In the genomic region with DNA sequence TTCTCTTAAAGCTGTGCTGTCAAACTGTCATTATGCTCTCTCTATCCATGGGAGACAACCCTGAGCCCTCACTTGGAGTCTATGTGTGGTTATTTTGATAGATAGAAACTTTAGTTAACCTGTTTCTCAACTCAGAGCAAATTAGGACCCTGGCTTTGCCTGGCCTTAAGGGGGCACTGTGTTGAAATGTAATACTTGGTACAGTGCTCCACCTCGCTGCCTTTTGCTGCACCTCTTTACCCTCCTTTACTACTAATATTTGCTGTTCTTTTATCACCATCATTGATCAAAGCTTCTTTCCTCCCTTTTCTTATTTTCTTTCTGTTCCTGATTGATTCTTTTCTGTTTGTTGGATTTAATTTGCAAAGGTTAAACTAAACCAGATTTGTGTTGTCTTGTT, we compare ENCODE assay signal across 8 cellular contexts. TPM values are rescaled to one million over a fixed set of nuclear protein-coding genes. Genes with fewer than 3 reads are reported as not detected.
DNase-seq lines count a peak whose midpoint lies in the region; ATAC-seq and TF ChIP-seq lines count a peak whose summit lies in the region.

No MANE protein-coding gene starts in this region.

- H2AK5ac ChIP-seq in neuronal stem cell (ENCODE audit: low read depth, low read length) (no peak overlapping the region), trophoblast cell (ENCODE audit: low read length) (no peak overlapping the region)

- no peak overlapping the region for H3K27ac ChIP-seq in suprapubic skin
- H3K27ac ChIP-seq in neuronal stem cell (replicated peaks; ENCODE audit: low read length): no peak overlapping the region
- H3K27ac ChIP-seq in trophoblast cell (ENCODE audit: low read depth, low read length): no peak overlapping the region

- TF ChIP-seq CTCF in progenitor cell of endocrine pancreas (IDR thresholded peaks at IDR 0.05; ENCODE audit: unreplicated experiment) (peak; percentile 62), suprapubic skin (IDR thresholded peaks at IDR 0.05) (no peak)

- H3K9me3 ChIP-seq in suprapubic skin (no peaks in the 10 kb centered on the region), neuronal stem cell (replicated peaks in 1 of 2; ENCODE audit: control insufficient read depth in 2 of 2, insufficient read depth in 1 of 2, low read depth in 1 of 2, low read length in 2 of 2) (peaks cover 0 to 3% of the 10 kb centered on the region in 2 donors), trophoblast cell (ENCODE audit: insufficient read depth, low read depth, low read length) (no peaks in the 10 kb centered on the region)

- no peak overlapping the region for H4K12ac ChIP-seq in trophoblast cell (ENCODE audit: low read depth, low read length)

- H3K79me1 ChIP-seq in neuronal stem cell (ENCODE audit: low read depth, low read length): peaks cover 8% of the 10 kb centered on the region
- H3K79me1 ChIP-seq in trophoblast cell (ENCODE audit: low read length): no peaks in the 10 kb centered on the region

- DNase-seq in activated T-cell treated with anti-CD3 and anti-CD28 coated beads, Interleukin-2, amount 50 U/mL, for 24 hours: no peak
- no peak for DNase-seq in activated T-cell treated with anti-CD3 and anti-CD28 coated beads, Interleukin-2, amount 50 U/mL, for 1 hour
- DNase-seq in central memory CD8-positive, alpha-beta T cell (ENCODE audit: low spot score in 2 of 2): no peak
- no peak for DNase-seq in progenitor cell of endocrine pancreas (ENCODE audit: low spot score, unreplicated experiment)
- DNase-seq in suprapubic skin (ENCODE audit: low spot score in 2 of 2): no peak
- DNase-seq in neuronal stem cell (ENCODE audit: low spot score): no peak
- no peak for DNase-seq in trophoblast cell

- no peak overlapping the region for H2BK120ac ChIP-seq in neuronal stem cell (ENCODE audit: low read depth, low read length)
- no peak overlapping the region for H2BK120ac ChIP-seq in trophoblast cell (ENCODE audit: insufficient read depth, low read length, poor library complexity)

- no peak overlapping the region for H2BK12ac ChIP-seq in neuronal stem cell (ENCODE audit: low read length)
- no peak overlapping the region for H2BK12ac ChIP-seq in trophoblast cell (ENCODE audit: low read length)

- no peak overlapping the region for H2AFZ ChIP-seq in neuronal stem cell (ENCODE audit: low read length)
- H2AFZ ChIP-seq in trophoblast cell (ENCODE audit: insufficient read depth, low read length, poor library complexity): no peak overlapping the region

- WGBS in suprapubic skin: 100% methylated on average over 1 of the region's 1 CpG
- WGBS in neuronal stem cell (ENCODE audit: extremely low coverage in 2 of 2, insufficient read length in 2 of 2, insufficient replicate concordance in 1 of 2), 2 donors: no CpG with 5 or more reads among the region's 1 CpG
- WGBS in trophoblast cell (ENCODE audit: extremely low coverage, insufficient coverage, insufficient read length): no CpG with 5 or more reads among the region's 1 CpG

- H3K9me3 Mint-ChIP-seq in activated T-cell treated with anti-CD3 and anti-CD28 coated beads, Interleukin-2, amount 50 U/mL, for 24 hours: no peaks in the 10 kb centered on the region
- H3K9me3 Mint-ChIP-seq in central memory CD8-positive, alpha-beta T cell: no peaks in the 10 kb centered on the region
- H3K9me3 Mint-ChIP-seq in progenitor cell of endocrine pancreas (ENCODE audit: low read depth): no peaks in the 10 kb centered on the region

- H4K91ac ChIP-seq in neuronal stem cell (ENCODE audit: low read depth, low read length, poor library complexity) (no peak overlapping the region), trophoblast cell (ENCODE audit: low read depth, low read length) (no peak overlapping the region)

- TF ChIP-seq EP300 in suprapubic skin (IDR thresholded peaks at IDR 0.05): no peak

- no peak overlapping the region for H3K18ac ChIP-seq in neuronal stem cell (ENCODE audit: low read length)
- no peak overlapping the region for H3K18ac ChIP-seq in trophoblast cell (ENCODE audit: low read length)

- H3K4ac ChIP-seq in neuronal stem cell (ENCODE audit: low read length) (no peak overlapping the region), trophoblast cell (ENCODE audit: low read depth, low read length) (no peak overlapping the region)

- H2BK15ac ChIP-seq in neuronal stem cell (ENCODE audit: low read length): no peak overlapping the region

- H3K27me3 ChIP-seq in suprapubic skin (no peaks in the 10 kb centered on the region), neuronal stem cell (ENCODE audit: control insufficient read depth in 3 of 3, insufficient read depth in 3 of 3, low read depth in 1 of 3, low read length in 3 of 3) (peaks cover 0 to 3% (median 0%) of the 10 kb centered on the region in 3 experiments), trophoblast cell (ENCODE audit: insufficient read depth, low read length) (no peaks in the 10 kb centered on the region)

- no peak for TF ChIP-seq POLR2A in suprapubic skin (IDR thresholded peaks at IDR 0.05)

- no peaks in the 10 kb centered on the region for H3K27me3 Mint-ChIP-seq in activated T-cell treated with anti-CD3 and anti-CD28 coated beads, Interleukin-2, amount 50 U/mL, for 24 hours
- H3K27me3 Mint-ChIP-seq in central memory CD8-positive, alpha-beta T cell: no peaks in the 10 kb centered on the region
- H3K27me3 Mint-ChIP-seq in progenitor cell of endocrine pancreas: no peaks in the 10 kb centered on the region

- H3K14ac ChIP-seq in neuronal stem cell (ENCODE audit: low read length) (no peak overlapping the region), trophoblast cell (ENCODE audit: low read length) (no peak overlapping the region)

- peaks cover 85% of the 10 kb centered on the region for H3K4me1 Mint-ChIP-seq in activated T-cell treated with anti-CD3 and anti-CD28 coated beads, Interleukin-2, amount 50 U/mL, for 24 hours (ENCODE audit: low read depth)
- peaks cover 71% of the 10 kb centered on the region for H3K4me1 Mint-ChIP-seq in central memory CD8-positive, alpha-beta T cell
- peaks cover 33% of the 10 kb centered on the region for H3K4me1 Mint-ChIP-seq in progenitor cell of endocrine pancreas (ENCODE audit: low read depth)

- H3K4me1 ChIP-seq in suprapubic skin: peaks cover 13% of the 10 kb centered on the region
- peaks cover 0 to 8% of the 10 kb centered on the region in 2 donors for H3K4me1 ChIP-seq in neuronal stem cell (ENCODE audit: control insufficient read depth in 2 of 2, insufficient read depth in 1 of 2, low read depth in 1 of 2, low read length in 2 of 2)
- peaks cover 4 to 7% of the 10 kb centered on the region in 2 experiments for H3K4me1 ChIP-seq in trophoblast cell (ENCODE audit: control insufficient read depth in 1 of 2, insufficient read depth in 2 of 2, low read length in 2 of 2)

- H3K36me3 ChIP-seq in suprapubic skin (no peaks in the 10 kb centered on the region), neuronal stem cell (replicated peaks in 1 of 2; ENCODE audit: control insufficient read depth in 2 of 2, insufficient read depth in 2 of 2, low read length in 2 of 2) (no peaks in the 10 kb centered on the region), trophoblast cell (ENCODE audit: control insufficient read depth in 1 of 2, insufficient read depth in 2 of 2, low read length in 2 of 2) (peaks cover 0 to 2% of the 10 kb centered on the region in 2 experiments)

- peak; percentile 59 for ATAC-seq in HG03108 (IDR thresholded peaks at IDR 0.05; ENCODE audit: unreplicated experiment)
- ATAC-seq in central memory CD8-positive, alpha-beta T cell (replicated peaks; ENCODE audit: extremely low read depth, poor library complexity, severe bottlenecking): peak; percentile 88

- no peak overlapping the region for H3K9ac ChIP-seq in neuronal stem cell (ENCODE audit: low read depth, low read length, poor library complexity)
- H3K9ac ChIP-seq in trophoblast cell (ENCODE audit: low read length): no peak overlapping the region

- H4K8ac ChIP-seq in neuronal stem cell (ENCODE audit: low read depth, low read length) (no peak overlapping the region), trophoblast cell (ENCODE audit: low read depth, low read length) (no peak overlapping the region)

- no peak overlapping the region for H2BK5ac ChIP-seq in neuronal stem cell (ENCODE audit: low read length)
- no peak overlapping the region for H2BK5ac ChIP-seq in trophoblast cell (ENCODE audit: low read depth, low read length, poor library complexity)

- no peak overlapping the region for H3K23ac ChIP-seq in neuronal stem cell (ENCODE audit: low read depth, low read length, poor library complexity)
- no peak overlapping the region for H3K23ac ChIP-seq in trophoblast cell (ENCODE audit: low read length)

- H3K79me2 ChIP-seq in trophoblast cell (ENCODE audit: control insufficient read depth, insufficient read depth, low read length, poor library complexity): peaks cover 3% of the 10 kb centered on the region

- peaks cover 7% of the 10 kb centered on the region for H3K36me3 Mint-ChIP-seq in activated T-cell treated with anti-CD3 and anti-CD28 coated beads, Interleukin-2, amount 50 U/mL, for 24 hours (ENCODE audit: low read depth)
- peaks cover 6% of the 10 kb centered on the region for H3K36me3 Mint-ChIP-seq in central memory CD8-positive, alpha-beta T cell (ENCODE audit: insufficient read depth)
- H3K36me3 Mint-ChIP-seq in progenitor cell of endocrine pancreas (ENCODE audit: insufficient read depth): no peaks in the 10 kb centered on the region

- peak overlapping the region; percentile 31 for H3K27ac Mint-ChIP-seq in activated T-cell treated with anti-CD3 and anti-CD28 coated beads, Interleukin-2, amount 50 U/mL, for 24 hours
- H3K27ac Mint-ChIP-seq in central memory CD8-positive, alpha-beta T cell (ENCODE audit: low read depth): peak overlapping the region; percentile 45
- H3K27ac Mint-ChIP-seq in progenitor cell of endocrine pancreas: no peak overlapping the region

- H3K4me2 ChIP-seq in neuronal stem cell (ENCODE audit: insufficient read depth, low read length, poor library complexity, severe bottlenecking) (no peak overlapping the region), trophoblast cell (ENCODE audit: low read length) (no peak overlapping the region)

- no peak overlapping the region for H3K4me3 Mint-ChIP-seq in activated T-cell treated with anti-CD3 and anti-CD28 coated beads, Interleukin-2, amount 50 U/mL, for 24 hours
- peak overlapping the region; percentile 46 for H3K4me3 Mint-ChIP-seq in central memory CD8-positive, alpha-beta T cell
- no peak overlapping the region for H3K4me3 Mint-ChIP-seq in progenitor cell of endocrine pancreas (ENCODE audit: low read depth)

- H3K4me3 ChIP-seq in suprapubic skin (no peak overlapping the region), neuronal stem cell (ENCODE audit: low read length in 2 of 2) (no peak overlapping the region), trophoblast cell (ENCODE audit: low read depth, low read length) (no peak overlapping the region)

RNA-seq across cellular contexts. Expression of a gene that starts 34.3 kb away (rescaled TPM):
- total RNA-seq in progenitor cell of endocrine pancreas (147 and 154 TPM in 2 replicates), suprapubic skin (10 to 100 TPM; 69.5 to 97.0 (median 78.4) TPM)
- 92.8 TPM for polyA plus RNA-seq in neuronal stem cell (2013, experiment 1 of 2)
- polyA plus RNA-seq in neuronal stem cell (2013, experiment 2 of 2): 92.4 TPM
- 277 and 288 TPM in 2 replicates for polyA plus RNA-seq in trophoblast cell (2013)
